ENCODE assay signal across 10 cellular contexts in genomic region chr1:155989992-155990325, GRCh38. TPM values are rescaled to one million over a fixed set of nuclear protein-coding genes. Genes with fewer than 3 reads are reported as not detected.
DNase-seq lines count a peak whose midpoint lies in the region; ATAC-seq and TF ChIP-seq lines count a peak whose summit lies in the region.
"Had no signal": no experiment of that assay in that cellular context is flagged by ENCODE, and none has a peak within 500 bp of the region (broad histone marks: within the 10 kb centered on the region; RNA-seq: fewer than 3 reads in every experiment).

No MANE protein-coding gene starts in this region.

- TF ChIP-seq POLR2A in NB4 (IDR thresholded peaks at IDR 0.05; ENCODE audit: extremely low read depth, insufficient read length): no peak
- TF ChIP-seq POLR2A in spleen (IDR thresholded peaks at IDR 0.05): no peak
- no peak for TF ChIP-seq POLR2A in suprapubic skin (IDR thresholded peaks at IDR 0.05)

- WGBS in spleen, 5 donors: 22 to 64% (median 51%) methylated on average over 3 of the region's 3 CpGs
- WGBS in suprapubic skin: 86% methylated on average over 3 of the region's 3 CpGs

- no peak overlapping the region for H3K4me3 ChIP-seq in NB4 (ENCODE audit: low read depth, low read length)
- peak overlapping the region in 3 of 8 donors; percentile 41 to 65 (median 43) for H3K4me3 ChIP-seq in spleen
- H3K4me3 ChIP-seq in suprapubic skin: no peak overlapping the region

- no peak for TF ChIP-seq EP300 in suprapubic skin (IDR thresholded peaks at IDR 0.05)

- H3K4me1 ChIP-seq in spleen (peaks cover 9 to 55% (median 24%) of the 10 kb centered on the region in 6 donors), suprapubic skin (peaks cover 12% of the 10 kb centered on the region)

- H3K27me3 ChIP-seq in spleen (replicated peaks in 1 of 7) (no peaks in the 10 kb centered on the region), suprapubic skin (no peaks in the 10 kb centered on the region)
- H3K27me3 ChIP-seq: esophagus muscularis mucosa had no signal

- ATAC-seq in GM18907 (IDR thresholded peaks at IDR 0.05; ENCODE audit: unreplicated experiment) (peak; percentile 25), Right ventricle myocardium superior (ENCODE audit: poor library complexity) (peak; percentile 50), GM21528 (IDR thresholded peaks at IDR 0.05; ENCODE audit: low FRiP score, unreplicated experiment) (no peak)

- H3K27ac ChIP-seq in spleen (peak overlapping the region in 7 of 8 donors; percentile 47 to 87 (median 70)), suprapubic skin (no peak overlapping the region)

- intact Hi-C loops in Right ventricle myocardium superior (cut with DNase I) (loop anchor here (2.0 kb wide), 1 partner anchor 51 kb away; no protein-coding TSS in a partner anchor), spleen (cut with DNase I; ENCODE audit: low total_unique reads) (loop anchor here (2.0 kb wide), 1 partner anchor 53 kb away; no protein-coding TSS in a partner anchor)

- TF ChIP-seq CTCF in NB4 (IDR thresholded peaks at IDR 0.05; ENCODE audit: low read depth, low read length) (no peak), spleen (IDR thresholded peaks at IDR 0.05 in 8 of 11, conservative IDR thresholded peaks at IDR 0.05 in 3 of 11) (no peak), suprapubic skin (IDR thresholded peaks at IDR 0.05) (no peak)

- DNase-seq in NB4 (ENCODE audit: low read depth) (peak; percentile 79), Right ventricle myocardium superior (no peak), spleen (no peak), suprapubic skin (ENCODE audit: low spot score in 2 of 2) (no peak), NCI-H345 treated with DMSO at 0.1 percent for 48 hours (lab: John Stamatoyannopoulos, UW; ENCODE audit: unreplicated experiment) (no peak)
- no peak for DNase-seq in activated CD4-positive, alpha-beta T cell treated with anti-CD3 and anti-CD28 coated beads, Interleukin-2, amount 50 U/mL, for 48 hours

- no peaks in the 10 kb centered on the region for H3K36me3 ChIP-seq in spleen
- H3K36me3 ChIP-seq in suprapubic skin: no peaks in the 10 kb centered on the region
- H3K36me3 ChIP-seq: esophagus muscularis mucosa had no signal

- H3K9me3 ChIP-seq in spleen: no peaks in the 10 kb centered on the region
- no peaks in the 10 kb centered on the region for H3K9me3 ChIP-seq in suprapubic skin
- H3K9me3 ChIP-seq: esophagus muscularis mucosa had no signal

RNA-seq across cellular contexts. Expression of gene ARHGEF2, which starts 11.6 kb away (rescaled TPM):
- 55.7 TPM for total RNA-seq in Right ventricle myocardium superior
- 100 to 1,000 TPM; 129 to 228 (median 192) TPM for total RNA-seq in spleen
- 10 to 100 TPM; 45.1 to 83.0 (median 63.4) TPM for polyA plus RNA-seq in spleen
- total RNA-seq in suprapubic skin: 10 to 100 TPM; 13.7 to 42.1 (median 20.6) TPM

RNA-seq across cellular contexts. Expression of gene SSR2, which starts 30.8 kb away (rescaled TPM):
- total RNA-seq in Right ventricle myocardium superior (66.9 TPM), spleen (100 to 1,000 TPM; 152 to 254 (median 183) TPM), suprapubic skin (100 to 1,000 TPM; 160 to 278 (median 240) TPM)
- polyA plus RNA-seq in spleen: 100 to 1,000 TPM; 198 to 291 (median 224) TPM

RNA-seq across cellular contexts. Expression of gene RXFP4, which starts 48.5 kb away (rescaled TPM):
- not detected for total RNA-seq in Right ventricle myocardium superior
- total RNA-seq in spleen: under 1 TPM in 1 of 7 donors, not detected in 6; 0.88 TPM
- under 1 TPM in 1 of 3 donors, not detected in 2; 0.06 TPM for polyA plus RNA-seq in spleen
- total RNA-seq in suprapubic skin: not detected
- total RNA-seq: esophagus muscularis mucosa, kidney epithelial cell had no signal

RNA-seq across cellular contexts. Expression of gene KHDC4, which starts 55.7 kb away (rescaled TPM):
- 22.5 TPM for total RNA-seq in Right ventricle myocardium superior
- 10 to 100 TPM; 43.2 to 70.5 (median 59.3) TPM for total RNA-seq in spleen
- 10 to 100 TPM; 24.9 to 33.8 (median 29.3) TPM for polyA plus RNA-seq in spleen
- 100 to 1,000 TPM in 1 of 4 donors, 10 to 100 TPM in 3; 33.6 to 116 (median 50.3) TPM for total RNA-seq in suprapubic skin
